ENCODE assay signal across 1 cellular context in genomic region chr21:44822484-44823178, GRCh38.
TF ChIP-seq lines count a peak whose summit lies in the region.

No MANE protein-coding gene starts in this region.

TF ChIP-seq in K562, 482 proteins besides CTCF, POLR2A, EP300 and RAD21 (continued from another document):
- no peak for TF ChIP-seq CCNT2 (IDR thresholded peaks at IDR 0.05; ENCODE audit: borderline replicate concordance, extremely low read depth, insufficient read length, low read depth, low read length)
- TF ChIP-seq EP400 (IDR thresholded peaks at IDR 0.05) = no peak
- peak; percentile 32; the same call in 1 of the 2 replicates for TF ChIP-seq HDAC2 (IDR thresholded peaks at IDR 0.05)
- TF ChIP-seq CC2D1A (IDR thresholded peaks at IDR 0.05) = no peak
- TF ChIP-seq CBX3 (IDR thresholded peaks at IDR 0.05; ENCODE audit: borderline replicate concordance in 1 of 2, low read length in 2 of 2) = peak in 1 of 2 experiments; percentile 100; a peak in 2 of 3 replicates
- TF ChIP-seq CREB3L1 (IDR thresholded peaks at IDR 0.05; ENCODE audit: borderline replicate concordance, low read depth) = no peak
- TF ChIP-seq USF1 (CRISPR knock-in tag; IDR thresholded peaks at IDR 0.05) = no peak
- TF ChIP-seq XRCC4 (IDR thresholded peaks at IDR 0.05; ENCODE audit: extremely low read depth, insufficient read depth, insufficient read length) = no peak
- TF ChIP-seq ZNF121 (CRISPR knock-in tag; conservative IDR thresholded peaks at IDR 0.05) = peak; percentile 30; the same call in 1 of the 2 replicates
- no peak for TF ChIP-seq ILK (tag; IDR thresholded peaks at IDR 0.05; ENCODE audit: borderline replicate concordance, low read depth)
- TF ChIP-seq NR4A1 (CRISPR knock-in tag; IDR thresholded peaks at IDR 0.05) = no peak
- no peak for TF ChIP-seq NR4A1 (tag; IDR thresholded peaks at IDR 0.05)
- no peak for TF ChIP-seq ZNF212 (CRISPR knock-in tag; IDR thresholded peaks at IDR 0.05)
- TF ChIP-seq ZNF217 (CRISPR knock-in tag; IDR thresholded peaks at IDR 0.05) = no peak
- no peak for TF ChIP-seq TCF7L2 (IDR thresholded peaks at IDR 0.05; ENCODE audit: low read depth, low read length)
- TF ChIP-seq CREBBP (IDR thresholded peaks at IDR 0.05; ENCODE audit: low read depth, low read length) = no peak
- no peak for TF ChIP-seq SREBF1 (IDR thresholded peaks at IDR 0.05; ENCODE audit: borderline replicate concordance, low read depth, low read length)
- no peak for TF ChIP-seq RCOR1 (IDR thresholded peaks at IDR 0.05; ENCODE audit: borderline replicate concordance in 1 of 2, low read depth in 2 of 2, low read length in 2 of 2)
- TF ChIP-seq TOE1 (IDR thresholded peaks at IDR 0.05; ENCODE audit: borderline replicate concordance) = no peak
- no peak for TF ChIP-seq TOE1 (CRISPR knock-in tag; IDR thresholded peaks at IDR 0.05; ENCODE audit: borderline replicate concordance, low read depth)
- TF ChIP-seq ZNF134 (CRISPR knock-in tag; conservative IDR thresholded peaks at IDR 0.05) = no peak
- no peak for TF ChIP-seq MYBL2 (IDR thresholded peaks at IDR 0.05; ENCODE audit: low read depth)
- TF ChIP-seq MYBL2 (CRISPR knock-in tag; IDR thresholded peaks at IDR 0.05; ENCODE audit: borderline replicate concordance) = no peak
- no peak for TF ChIP-seq ZBTB7A (IDR thresholded peaks at IDR 0.05; ENCODE audit: borderline replicate concordance, control insufficient read depth, low read depth, low read length)
- no peak for TF ChIP-seq MAZ (CRISPR knock-in tag; conservative IDR thresholded peaks at IDR 0.05 in 1 of 2, IDR thresholded peaks at IDR 0.05 in 1 of 2)
- TF ChIP-seq ARID3A (IDR thresholded peaks at IDR 0.05; ENCODE audit: borderline replicate concordance, low read depth, low read length) = no peak
- no peak for TF ChIP-seq THAP7 (CRISPR knock-in tag; IDR thresholded peaks at IDR 0.05)
- no peak for TF ChIP-seq ZNF77 (CRISPR knock-in tag; IDR thresholded peaks at IDR 0.05)
- TF ChIP-seq MEIS2 (IDR thresholded peaks at IDR 0.05; ENCODE audit: partially characterized antibody) = no peak
- TF ChIP-seq MAFK (IDR thresholded peaks at IDR 0.05; ENCODE audit: low read length) = no peak
- TF ChIP-seq ZFP30 (CRISPR knock-in tag; IDR thresholded peaks at IDR 0.05; ENCODE audit: borderline replicate concordance) = peak; percentile 76
- no peak for TF ChIP-seq NEUROD1 (IDR thresholded peaks at IDR 0.05; ENCODE audit: borderline replicate concordance, low read depth, low read length, partially characterized antibody)
- no peak for TF ChIP-seq YBX1 (IDR thresholded peaks at IDR 0.05)
- TF ChIP-seq ARID3B (CRISPR knock-in tag; IDR thresholded peaks at IDR 0.05; ENCODE audit: borderline replicate concordance) = no peak
- TF ChIP-seq JUN (IDR thresholded peaks at IDR 0.05; ENCODE audit: borderline replicate concordance, low read depth, low read length) = no peak
- TF ChIP-seq JUN (CRISPR knock-in tag; IDR thresholded peaks at IDR 0.05; ENCODE audit: borderline replicate concordance) = no peak
- no peak for TF ChIP-seq SRSF9 (IDR thresholded peaks at IDR 0.05; ENCODE audit: borderline replicate concordance, low read depth, low read length)
- TF ChIP-seq THRAP3 (IDR thresholded peaks at IDR 0.05; ENCODE audit: borderline replicate concordance) = no peak
